In the genomic region with DNA sequence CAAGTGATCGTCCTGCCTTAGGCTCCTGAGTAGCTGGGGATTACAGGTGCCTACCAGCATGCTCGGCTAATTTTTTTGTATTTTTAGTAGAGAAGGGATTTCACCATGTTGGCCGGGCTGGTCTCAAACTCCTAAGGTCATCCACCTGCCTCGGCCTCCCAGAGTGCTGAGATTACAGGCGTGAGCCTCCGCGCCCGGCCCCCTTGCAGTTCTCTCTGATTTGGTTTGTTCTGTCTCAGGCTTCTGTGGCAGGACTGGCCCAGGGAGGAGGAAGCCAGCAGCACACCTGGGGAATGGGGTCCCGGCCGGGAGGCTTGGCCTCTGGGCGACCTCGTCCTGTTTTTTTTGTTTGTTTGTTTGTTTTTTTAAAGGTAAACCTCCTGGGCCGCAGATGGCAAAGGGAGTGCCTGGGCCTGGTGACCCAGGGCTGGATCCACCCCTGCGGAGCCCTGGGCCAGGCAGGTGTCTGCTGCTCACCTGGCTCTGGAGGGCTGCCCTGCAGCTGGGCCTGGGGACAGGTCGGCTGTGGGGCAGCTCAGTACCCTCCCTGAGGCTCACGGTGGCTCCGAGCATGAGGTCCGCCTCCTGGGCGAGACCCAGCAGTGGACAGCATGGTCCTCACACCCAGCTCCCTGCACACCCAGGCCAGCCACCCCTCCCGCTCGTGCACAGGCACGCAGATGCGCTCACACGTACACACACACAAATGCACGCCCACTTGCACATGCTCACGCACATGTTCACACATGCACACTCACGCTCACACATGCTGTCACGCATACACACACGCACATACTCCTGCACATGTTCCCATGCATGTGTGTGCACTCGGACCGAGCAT, we compare ENCODE assay signal across 24 cellular contexts. TPM values are rescaled to one million over a fixed set of nuclear protein-coding genes. Genes with fewer than 3 reads are reported as not detected.
A peak's percentile ranks its signal among the peaks of the same experiment; 100 is the strongest.
DNase-seq lines count a peak whose midpoint lies in the region; ATAC-seq, FAIRE-seq and TF ChIP-seq lines count a peak whose summit lies in the region.
"Had no signal": no experiment of that assay in that cellular context is flagged by ENCODE, and none has a peak within 500 bp of the region (broad histone marks: within the 10 kb centered on the region; RNA-seq: fewer than 3 reads in every experiment).

No MANE protein-coding gene starts in this region.

- no peak for DNase-seq in activated naive CD4-positive, alpha-beta T cell treated with anti-CD3 and anti-CD28 coated beads for 36 hours
- DNase-seq in activated naive CD4-positive, alpha-beta T cell treated with anti-CD3 and anti-CD28 coated beads, Interleukin-2, amount 50 U/mL, for 16 hours = no peak
- DNase-seq in IMR-90 (no peak), endothelial cell of umbilical vein (ENCODE audit: low read depth, low spot score) (no peak), trophoblast cell (no peak), D341Med (ENCODE audit: low spot score) (no peak), D721Med (ENCODE audit: insufficient read length, low spot score) (no peak)
- DNase-seq: activated CD4-positive, alpha-beta memory T cell treated with anti-CD3 and anti-CD28 coated beads, Interleukin-2, amount 10 ng/mL, durations not matched to agents 7 days and 5 days; activated T-cell treated with anti-CD3 and anti-CD28 coated beads, Interleukin-2, amount 50 U/mL, for 72 hours; CD4-positive, CD25-positive, alpha-beta regulatory T cell; cortex of kidney; foreskin fibroblast; NCI-H1417; NCI-H69; SIG-M5; small intestine; stimulated activated CD4-positive, alpha-beta T cell treated with anti-CD3 and anti-CD28 coated beads, Interleukin-4, amount 100 ng/mL, for 24 hours; uterus; WERI-Rb-1 had no signal

- H3K9ac ChIP-seq in IMR-90 (ENCODE audit: low read depth, low read length) (no peak overlapping the region), endothelial cell of umbilical vein (replicated peaks; ENCODE audit: extremely low read depth, insufficient read depth, low read length) (no peak overlapping the region), trophoblast cell (ENCODE audit: low read length) (no peak overlapping the region)

- H2AK5ac ChIP-seq in IMR-90 (ENCODE audit: low read depth, low read length) (no peak overlapping the region), trophoblast cell (ENCODE audit: low read length) (no peak overlapping the region)

- dilution Hi-C loops in IMR-90 (cut with HindIII; ENCODE audit: low sequenced_read_pairs, unreplicated experiment) = no loop called here
- dilution Hi-C loops in endothelial cell of umbilical vein (cut with MboI; ENCODE audit: extremely low pct_ligation_motif_present, low sequenced_read_pairs) = no loop called here

- H3K14ac ChIP-seq in IMR-90 (replicated peaks; ENCODE audit: low read depth, low read length) (no peak overlapping the region), trophoblast cell (ENCODE audit: low read length) (no peak overlapping the region)

- H3K4me2 ChIP-seq in IMR-90 (ENCODE audit: low read depth, low read length) = no peak overlapping the region
- H3K4me2 ChIP-seq in endothelial cell of umbilical vein (ENCODE audit: insufficient read depth, low read length) = no peak overlapping the region
- H3K4me2 ChIP-seq in trophoblast cell (ENCODE audit: low read length) = no peak overlapping the region

- no peaks in the 10 kb centered on the region for H3K36me3 Mint-ChIP-seq in activated naive CD4-positive, alpha-beta T cell treated with anti-CD3 and anti-CD28 coated beads for 36 hours (ENCODE audit: low read depth)
- H3K36me3 Mint-ChIP-seq: activated naive CD8-positive, alpha-beta T cell had no signal

- no peak overlapping the region for H3K56ac ChIP-seq in IMR-90 (ENCODE audit: extremely low read depth, insufficient read depth, low read length)

- H3K18ac ChIP-seq in IMR-90 (ENCODE audit: low read depth, low read length) (no peak overlapping the region), trophoblast cell (ENCODE audit: low read length) (no peak overlapping the region)

- no peak overlapping the region for H2BK120ac ChIP-seq in IMR-90 (ENCODE audit: low read depth, low read length)
- no peak overlapping the region for H2BK120ac ChIP-seq in trophoblast cell (ENCODE audit: insufficient read depth, low read length, poor library complexity)

- no peak overlapping the region for H3K4me3 Mint-ChIP-seq in activated naive CD4-positive, alpha-beta T cell treated with anti-CD3 and anti-CD28 coated beads for 36 hours
- H3K4me3 Mint-ChIP-seq: activated CD4-positive, alpha-beta memory T cell treated with anti-CD3 and anti-CD28 coated beads, Interleukin-2, amount 10 ng/mL, durations not matched to agents 7 days and 5 days; activated naive CD8-positive, alpha-beta T cell; activated T-cell treated with anti-CD3 and anti-CD28 coated beads, Interleukin-2, amount 50 U/mL, for 72 hours had no signal

- H3K27me3 Mint-ChIP-seq in activated naive CD4-positive, alpha-beta T cell treated with anti-CD3 and anti-CD28 coated beads for 36 hours (ENCODE audit: low read depth) = no peaks in the 10 kb centered on the region
- H3K27me3 Mint-ChIP-seq: activated CD4-positive, alpha-beta memory T cell treated with anti-CD3 and anti-CD28 coated beads, Interleukin-2, amount 10 ng/mL, durations not matched to agents 7 days and 5 days; activated naive CD8-positive, alpha-beta T cell; CD4-positive, CD25-positive, alpha-beta regulatory T cell; naive thymus-derived CD8-positive, alpha-beta T cell had no signal

- peak overlapping the region; percentile 14 for H2AFZ ChIP-seq in IMR-90 (replicated peaks; ENCODE audit: low read length, poor library complexity)
- H2AFZ ChIP-seq in endothelial cell of umbilical vein (ENCODE audit: low read depth, low read length) = no peak overlapping the region
- H2AFZ ChIP-seq in trophoblast cell (ENCODE audit: insufficient read depth, low read length, poor library complexity) = no peak overlapping the region

- H3K9me3 ChIP-seq in IMR-90 (ENCODE audit: control insufficient read depth, insufficient read depth, low read length) (no peaks in the 10 kb centered on the region), endothelial cell of umbilical vein (replicated peaks; ENCODE audit: control insufficient read depth, insufficient read depth, low read length) (no peaks in the 10 kb centered on the region), trophoblast cell (ENCODE audit: insufficient read depth, low read depth, low read length) (peaks cover 5% of the 10 kb centered on the region)
- H3K9me3 ChIP-seq: prostate gland, uterus had no signal

- no peak for TF ChIP-seq CTCF in IMR-90 (conservative IDR thresholded peaks at IDR 0.05; ENCODE audit: low read depth, low read length)
- TF ChIP-seq CTCF in endothelial cell of umbilical vein (IDR thresholded peaks at IDR 0.05; ENCODE audit: extremely low read depth in 1 of 2, insufficient read depth in 1 of 2, low read depth in 1 of 2, low read length in 2 of 2) = no peak
- no peak for TF ChIP-seq CTCF in D721Med (IDR thresholded peaks at IDR 0.05; ENCODE audit: insufficient read depth, missing control alignments)

- no peak overlapping the region for H2BK20ac ChIP-seq in IMR-90 (ENCODE audit: low read depth, low read length)

- H4K20me1 ChIP-seq in IMR-90 (ENCODE audit: insufficient read depth, low read length) (peaks cover 9% of the 10 kb centered on the region), endothelial cell of umbilical vein (replicated peaks; ENCODE audit: control insufficient read depth, extremely low read depth, insufficient read depth, low read length) (no peaks in the 10 kb centered on the region)

- H4K8ac ChIP-seq in IMR-90 (ENCODE audit: low read depth in 2 of 2, low read length in 2 of 2) = no peak overlapping the region
- H4K8ac ChIP-seq in trophoblast cell (ENCODE audit: low read depth, low read length) = no peak overlapping the region

- no peak overlapping the region for H2BK15ac ChIP-seq in IMR-90 (ENCODE audit: low read depth, low read length)

- 87% methylated on average over 16 of the region's 31 CpGs; no CpG with 5 or more reads in 1 of the 2 experiments for whole genome bisulfite sequencing in IMR-90 (ENCODE audit: extremely low coverage in 2 of 2, insufficient read length in 1 of 2), 2 experiments
- no CpG with 5 or more reads among the region's 31 CpGs for WGBS in trophoblast cell (ENCODE audit: extremely low coverage, insufficient coverage, insufficient read length)

- H3K36me3 ChIP-seq in IMR-90 (ENCODE audit: control insufficient read depth, insufficient read depth, low read length) (peaks cover 30% of the 10 kb centered on the region), endothelial cell of umbilical vein (ENCODE audit: control insufficient read depth in 2 of 2, extremely low read depth in 1 of 2, insufficient read depth in 2 of 2, low read length in 2 of 2) (peaks cover 0 to 29% of the 10 kb centered on the region in 2 experiments), trophoblast cell (ENCODE audit: control insufficient read depth in 1 of 2, insufficient read depth in 2 of 2, low read length in 2 of 2) (peaks cover 53% of the 10 kb centered on the region in 2 experiments)
- H3K36me3 ChIP-seq: prostate gland, uterus had no signal

- H3K9me1 ChIP-seq in IMR-90 (ENCODE audit: insufficient read depth, low read length) (peaks cover 5% of the 10 kb centered on the region; the same call in 1 of the 2 replicates), endothelial cell of umbilical vein (replicated peaks; ENCODE audit: control insufficient read depth, extremely low read depth, insufficient read depth, low read length) (no peaks in the 10 kb centered on the region)

- no peak overlapping the region for H4K5ac ChIP-seq in IMR-90 (ENCODE audit: low read depth, low read length)

- no peak overlapping the region for H2BK12ac ChIP-seq in trophoblast cell (ENCODE audit: low read length)

- H3K23ac ChIP-seq in IMR-90 (ENCODE audit: low read depth, low read length) = no peak overlapping the region
- H3K23ac ChIP-seq in trophoblast cell (ENCODE audit: low read length) = no peak overlapping the region

- H3K27ac ChIP-seq in IMR-90 (ENCODE audit: insufficient read depth, low read length) (no peak overlapping the region), endothelial cell of umbilical vein (ENCODE audit: insufficient read depth, low read depth, low read length) (no peak overlapping the region), trophoblast cell (ENCODE audit: low read depth, low read length) (no peak overlapping the region)
- H3K27ac ChIP-seq: prostate gland, uterus, WERI-Rb-1 had no signal

- H4K91ac ChIP-seq in IMR-90 (ENCODE audit: insufficient read depth, low read depth, low read length) (no peak overlapping the region), trophoblast cell (ENCODE audit: low read depth, low read length) (no peak overlapping the region)

- ATAC-seq in IMR-90 (ENCODE audit: low read depth) = no peak
- ATAC-seq in HG03520 (IDR thresholded peaks at IDR 0.05; ENCODE audit: unreplicated experiment) = no peak
- ATAC-seq: activated T-cell treated with anti-CD3 and anti-CD28 coated beads, Interleukin-2, amount 50 U/mL, for 72 hours; naive thymus-derived CD8-positive, alpha-beta T cell had no signal

- FAIRE-seq in endothelial cell of umbilical vein (lab: Jason Lieb, UNC) = no peak
- FAIRE-seq in D721Med (lab: Jason Lieb, UNC) = no peak
- FAIRE-seq: small intestine had no signal

- POLR2A ChIA-PET in IMR-90 (lab: Charles Lee; ENCODE audit: unreplicated experiment) (no interaction called here), endothelial cell of umbilical vein (lab: Charles Lee) (interaction anchor here (0.6 kb wide), 1 partner anchor 397 kb away, joined by 6 read pairs; no protein-coding TSS in a partner anchor)

- H3K4ac ChIP-seq in IMR-90 (ENCODE audit: low read depth, low read length) (no peak overlapping the region), trophoblast cell (ENCODE audit: low read depth, low read length) (no peak overlapping the region)

- BruUV-seq in IMR-90 (replicated peaks; lab: Mats Ljungman, UMichigan) = TSS peak; percentile 78
- BruUV-seq in endothelial cell of umbilical vein (replicated peaks; lab: Mats Ljungman, UMichigan) = TSS peak; percentile 43

- peak overlapping the region; percentile 27 for H3K27ac Mint-ChIP-seq in activated naive CD4-positive, alpha-beta T cell treated with anti-CD3 and anti-CD28 coated beads for 36 hours
- H3K27ac Mint-ChIP-seq: activated CD4-positive, alpha-beta memory T cell treated with anti-CD3 and anti-CD28 coated beads, Interleukin-2, amount 10 ng/mL, durations not matched to agents 7 days and 5 days; activated naive CD8-positive, alpha-beta T cell; activated T-cell treated with anti-CD3 and anti-CD28 coated beads, Interleukin-2, amount 50 U/mL, for 72 hours had no signal

- TF ChIP-seq RAD21 in IMR-90 (IDR thresholded peaks at IDR 0.05; ENCODE audit: low read length) = no peak

- H3K27me3 ChIP-seq in IMR-90 (ENCODE audit: control insufficient read depth, insufficient read depth, low read length) (no peaks in the 10 kb centered on the region), endothelial cell of umbilical vein (ENCODE audit: control insufficient read depth in 2 of 2, insufficient read depth in 2 of 2, low read length in 2 of 2) (no peaks in the 10 kb centered on the region), trophoblast cell (ENCODE audit: insufficient read depth, low read length) (no peaks in the 10 kb centered on the region)
- H3K27me3 ChIP-seq: uterus had no signal

- no peak overlapping the region for H3K4me3 ChIP-seq in IMR-90 (ENCODE audit: insufficient read depth, low read depth, low read length)
- no peak overlapping the region for H3K4me3 ChIP-seq in endothelial cell of umbilical vein (replicated peaks in 1 of 3; ENCODE audit: insufficient read depth in 1 of 3, low read depth in 1 of 3, low read length in 3 of 3)
- H3K4me3 ChIP-seq in trophoblast cell (ENCODE audit: low read depth, low read length) = peak overlapping the region; percentile 13
- H3K4me3 ChIP-seq: prostate gland, uterus had no signal

- H4K12ac ChIP-seq in trophoblast cell (ENCODE audit: low read depth, low read length) = no peak overlapping the region

- no peak overlapping the region for H2AK9ac ChIP-seq in IMR-90 (replicated peaks; ENCODE audit: low read depth, low read length, poor library complexity)

- H3K79me2 ChIP-seq in endothelial cell of umbilical vein (ENCODE audit: control insufficient read depth, insufficient read depth, low read length) (no peaks in the 10 kb centered on the region), trophoblast cell (ENCODE audit: control insufficient read depth, insufficient read depth, low read length, poor library complexity) (peaks cover 6% of the 10 kb centered on the region)

- no peaks in the 10 kb centered on the region for H3K9me3 Mint-ChIP-seq in activated naive CD4-positive, alpha-beta T cell treated with anti-CD3 and anti-CD28 coated beads for 36 hours
- H3K9me3 Mint-ChIP-seq: activated CD4-positive, alpha-beta memory T cell treated with anti-CD3 and anti-CD28 coated beads, Interleukin-2, amount 10 ng/mL, durations not matched to agents 7 days and 5 days; activated T-cell treated with anti-CD3 and anti-CD28 coated beads, Interleukin-2, amount 50 U/mL, for 72 hours; CD4-positive, CD25-positive, alpha-beta regulatory T cell; naive thymus-derived CD8-positive, alpha-beta T cell had no signal

- H3K4me1 ChIP-seq in IMR-90 (ENCODE audit: control insufficient read depth, insufficient read depth, low read length) (peaks cover 5% of the 10 kb centered on the region), endothelial cell of umbilical vein (ENCODE audit: control insufficient read depth, extremely low read depth, insufficient read depth, low read length) (peaks cover 4% of the 10 kb centered on the region), trophoblast cell (ENCODE audit: control insufficient read depth in 1 of 2, insufficient read depth in 2 of 2, low read length in 2 of 2) (peaks cover 3 to 12% of the 10 kb centered on the region in 2 experiments)

- in situ Hi-C loops in IMR-90 (cut with MboI; ENCODE audit: low sequenced_read_pairs) = no loop called here

- peaks cover 10% of the 10 kb centered on the region for H3K4me1 Mint-ChIP-seq in activated naive CD4-positive, alpha-beta T cell treated with anti-CD3 and anti-CD28 coated beads for 36 hours (ENCODE audit: low read depth)

- intact Hi-C loops in activated naive CD4-positive, alpha-beta T cell treated with anti-CD3 and anti-CD28 coated beads for 36 hours (cut with micrococcal nuclease) = loop anchor here (5.0 kb wide), 2 partner anchors 213 to 267 kb away; a partner anchor contains a TSS
- intact Hi-C loops in IMR-90 (cut with micrococcal nuclease) = no loop called here
- intact Hi-C loops in endothelial cell of umbilical vein (cut with micrococcal nuclease) = no loop called here

- TF ChIP-seq POLR2A in IMR-90 (IDR thresholded peaks at IDR 0.05; ENCODE audit: low read depth, low read length) (no peak), endothelial cell of umbilical vein (IDR thresholded peaks at IDR 0.05; ENCODE audit: low read depth, low read length) (no peak)

- peaks cover 0 to 15% of the 10 kb centered on the region in 2 experiments; a peak in 3 of 4 replicates for H3K79me1 ChIP-seq in IMR-90 (ENCODE audit: low read depth in 1 of 2, low read length in 2 of 2)
- peaks cover 7% of the 10 kb centered on the region for H3K79me1 ChIP-seq in trophoblast cell (ENCODE audit: low read length)

- no peak overlapping the region for H2BK5ac ChIP-seq in IMR-90 (ENCODE audit: low read depth, low read length, poor library complexity, severe bottlenecking)
- H2BK5ac ChIP-seq in trophoblast cell (ENCODE audit: low read depth, low read length, poor library complexity) = no peak overlapping the region

- CTCF ChIA-PET in activated naive CD4-positive, alpha-beta T cell treated with anti-CD3 and anti-CD28 coated beads for 36 hours (lab: Charles Lee) = no interaction called here
- CTCF ChIA-PET in IMR-90 (lab: Yijun Ruan, JAX) = no interaction called here
- CTCF ChIA-PET in endothelial cell of umbilical vein (lab: Charles Lee) = no interaction called here

RNA-seq across cellular contexts. Expression of a gene that starts 3.3 kb away (rescaled TPM):
- total RNA-seq in activated naive CD4-positive, alpha-beta T cell treated with anti-CD3 and anti-CD28 coated beads for 36 hours = 10 to 100 TPM; 20.0 to 20.7 TPM
- total RNA-seq in IMR-90 (2012; rRNA removed) (22.9 and 28.3 TPM in 2 replicates), endothelial cell of umbilical vein (22.8 and 24.7 TPM in 2 replicates)
- polyA plus RNA-seq in IMR-90 (2012; rRNA removed) (44.3 and 63.8 TPM in 2 replicates), endothelial cell of umbilical vein (53.1 and 65.3 TPM in 2 replicates)
- polyA plus RNA-seq in IMR-90 (2012; cell fraction: cytosol; rRNA removed) = 55.5 and 62.4 TPM in 2 replicates
- 25.7 and 61.5 TPM in 2 replicates for polyA plus RNA-seq in IMR-90 (2012; cell fraction: nucleus; rRNA removed; ENCODE audit: low replicate concordance)
- polyA plus RNA-seq in endothelial cell of umbilical vein (2011; cell fraction: cytosol; rRNA removed) = 31.7 and 40.0 TPM in 2 replicates
- 21.0 and 21.6 TPM in 2 replicates for polyA plus RNA-seq in endothelial cell of umbilical vein (2011; cell fraction: nucleus; rRNA removed)
- polyA plus RNA-seq in endothelial cell of umbilical vein (2012) = 17.9 and 18.2 TPM in 2 replicates
- 10.0 and 12.4 TPM in 2 replicates for polyA minus RNA-seq in endothelial cell of umbilical vein
- 10.4 TPM for polyA minus RNA-seq in endothelial cell of umbilical vein (2011; cell fraction: cytosol; rRNA and poly(A)+ RNA removed)
- polyA minus RNA-seq in endothelial cell of umbilical vein (2011; cell fraction: nucleus; rRNA and poly(A)+ RNA removed) = 4.7 and 6.4 TPM in 2 replicates
- 21.1 and 21.4 TPM in 2 replicates for polyA plus RNA-seq in trophoblast cell (2013)

RNA-seq across cellular contexts. Expression of a gene that starts 44.0 kb away (rescaled TPM):
- total RNA-seq in activated naive CD4-positive, alpha-beta T cell treated with anti-CD3 and anti-CD28 coated beads for 36 hours = 10 to 100 TPM in 1 of 2 experiments, 1 to 10 TPM in 1; 8.2 to 11.7 TPM
- total RNA-seq in IMR-90 (2012; rRNA removed) (22.2 and 24.4 TPM in 2 replicates), endothelial cell of umbilical vein (22.5 and 24.0 TPM in 2 replicates)
- polyA plus RNA-seq in IMR-90 (2012; rRNA removed) (23.7 and 25.0 TPM in 2 replicates), endothelial cell of umbilical vein (13.9 and 14.2 TPM in 2 replicates)
- polyA plus RNA-seq in IMR-90 (2012; cell fraction: cytosol; rRNA removed) = 15.1 and 18.0 TPM in 2 replicates
- polyA plus RNA-seq in IMR-90 (2012; cell fraction: nucleus; rRNA removed; ENCODE audit: low replicate concordance) = 91.7 and 149 TPM in 2 replicates
- polyA plus RNA-seq in endothelial cell of umbilical vein (2011; cell fraction: cytosol; rRNA removed) = 7.1 and 10.2 TPM in 2 replicates
- polyA plus RNA-seq in endothelial cell of umbilical vein (2011; cell fraction: nucleus; rRNA removed) = 64.7 and 66.4 TPM in 2 replicates
- polyA plus RNA-seq in endothelial cell of umbilical vein (2012) = 5.7 and 9.6 TPM in 2 replicates
- polyA minus RNA-seq in endothelial cell of umbilical vein = 22.7 and 26.9 TPM in 2 replicates
- 7.1 TPM for polyA minus RNA-seq in endothelial cell of umbilical vein (2011; cell fraction: cytosol; rRNA and poly(A)+ RNA removed)
- 28.4 and 29.0 TPM in 2 replicates for polyA minus RNA-seq in endothelial cell of umbilical vein (2011; cell fraction: nucleus; rRNA and poly(A)+ RNA removed)
- 6.5 and 6.6 TPM in 2 replicates for polyA plus RNA-seq in trophoblast cell (2013)

RNA-seq across cellular contexts. Expression of a gene that starts 44.3 kb away (rescaled TPM):
- under 1 TPM in 1 of 2 experiments, not detected in 1; 0.07 TPM for total RNA-seq in activated naive CD4-positive, alpha-beta T cell treated with anti-CD3 and anti-CD28 coated beads for 36 hours
- total RNA-seq in IMR-90 (2012; rRNA removed) = 0.54 and 0.56 TPM in 2 replicates
- polyA plus RNA-seq in IMR-90 (2012; rRNA removed) = 1.7 TPM in 2 replicates
- 0.68 and 1.1 TPM in 2 replicates for polyA plus RNA-seq in IMR-90 (2012; cell fraction: cytosol; rRNA removed)
- 0.99 and 1.6 TPM in 2 replicates for polyA plus RNA-seq in IMR-90 (2012; cell fraction: nucleus; rRNA removed; ENCODE audit: low replicate concordance)
- 1.0 TPM in 1 of 2 replicates, not detected in the other for total RNA-seq in endothelial cell of umbilical vein
- polyA plus RNA-seq in endothelial cell of umbilical vein = 0.49 and 0.58 TPM in 2 replicates
- polyA plus RNA-seq in endothelial cell of umbilical vein (2011; cell fraction: cytosol; rRNA removed) = 0.49 and 0.61 TPM in 2 replicates
- 0.07 and 0.17 TPM in 2 replicates for polyA plus RNA-seq in endothelial cell of umbilical vein (2011; cell fraction: nucleus; rRNA removed)
- polyA plus RNA-seq in endothelial cell of umbilical vein (2012) = 0.30 and 0.52 TPM in 2 replicates
- polyA minus RNA-seq in endothelial cell of umbilical vein = 0.24 and 1.00 TPM in 2 replicates
- polyA minus RNA-seq in endothelial cell of umbilical vein (2011; cell fraction: cytosol; rRNA and poly(A)+ RNA removed) = not detected
- not detected in 2 replicates for polyA minus RNA-seq in endothelial cell of umbilical vein (2011; cell fraction: nucleus; rRNA and poly(A)+ RNA removed)
- polyA plus RNA-seq in trophoblast cell (2013) = 0.42 and 0.55 TPM in 2 replicates
- total RNA-seq: activated CD4-positive, alpha-beta memory T cell treated with anti-CD3 and anti-CD28 coated beads, Interleukin-2, amount 10 ng/mL, durations not matched to agents 7 days and 5 days; CD4-positive, CD25-positive, alpha-beta regulatory T cell; T-helper 1 cell treated with Interleukin-12 subunit alpha and Interleukin-12 subunit beta and Interleukin-4 antibody, amounts not matched to agents 30 ng/mL and 1 ng/mL, for 36 hours had no signal
